In the genomic region with DNA sequence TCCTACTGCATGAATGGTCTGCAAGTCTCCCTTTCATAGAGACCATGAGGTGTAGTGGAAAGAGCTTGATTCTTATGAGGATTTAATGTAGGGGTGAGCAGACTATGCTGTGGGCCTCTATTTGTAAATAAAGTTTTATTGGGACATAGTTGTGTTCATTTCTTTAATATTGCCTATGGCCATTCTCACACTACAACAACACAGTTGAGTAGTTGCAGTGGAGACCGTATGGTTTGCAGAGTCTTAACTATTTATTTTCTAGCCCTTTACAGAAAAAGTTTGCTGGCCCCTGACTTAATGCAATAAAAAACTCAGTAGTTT, we compare ENCODE assay signal across 30 cellular contexts.
DNase-seq lines count a peak whose midpoint lies in the region; ATAC-seq, FAIRE-seq and TF ChIP-seq lines count a peak whose summit lies in the region.
"Had no signal": no experiment of that assay in that cellular context is flagged by ENCODE, and none has a peak within 500 bp of the region (broad histone marks: within the 10 kb centered on the region; RNA-seq: fewer than 3 reads in every experiment).

No MANE protein-coding gene starts in this region.

- dilution Hi-C loops in IMR-90 (cut with HindIII; ENCODE audit: low sequenced_read_pairs, unreplicated experiment) (no loop called here), keratinocyte (cut with MboI; ENCODE audit: extremely low pct_ligation_motif_present, low sequenced_read_pairs) (no loop called here)

- H4K5ac ChIP-seq in IMR-90 (ENCODE audit: low read depth, low read length), result no peak overlapping the region

- H3K23ac ChIP-seq in IMR-90 (ENCODE audit: low read depth, low read length), result no peak overlapping the region

- H3K56ac ChIP-seq in IMR-90 (ENCODE audit: extremely low read depth, insufficient read depth, low read length), result no peak overlapping the region

- H3F3A ChIP-seq in SU-DHL-6 (ENCODE audit: insufficient read depth), result peaks cover 80% of the 10 kb centered on the region

- no peak overlapping the region for H2AK9ac ChIP-seq in IMR-90 (replicated peaks; ENCODE audit: low read depth, low read length, poor library complexity)

- H2AK5ac ChIP-seq in IMR-90 (ENCODE audit: low read depth, low read length), result no peak overlapping the region

- no peak for TF ChIP-seq RAD21 in IMR-90 (IDR thresholded peaks at IDR 0.05; ENCODE audit: low read length)

- ATAC-seq in IMR-90 (ENCODE audit: low read depth) (peak; percentile 54), HG03342 (IDR thresholded peaks at IDR 0.05; ENCODE audit: unreplicated experiment) (no peak), GM18867 (IDR thresholded peaks at IDR 0.05; ENCODE audit: unreplicated experiment) (no peak), sciatic nerve (no peak)
- ATAC-seq: CD8-positive, alpha-beta T cell; naive thymus-derived CD4-positive, alpha-beta T cell had no signal

- no peak overlapping the region for H3K4ac ChIP-seq in IMR-90 (ENCODE audit: low read depth, low read length)

- intact Hi-C loops in IMR-90 (cut with micrococcal nuclease) (no loop called here), sciatic nerve (cut with DNase I) (no loop called here)

- H2AFZ ChIP-seq in IMR-90 (replicated peaks; ENCODE audit: low read length, poor library complexity) (no peak overlapping the region), SU-DHL-6 (ENCODE audit: low read depth, low read length, severe bottlenecking) (no peak overlapping the region), keratinocyte (ENCODE audit: control insufficient read depth, low read length) (no peak overlapping the region)

- H3K4me2 ChIP-seq in IMR-90 (ENCODE audit: low read depth, low read length), result no peak overlapping the region
- peak overlapping the region; percentile 87 for H3K4me2 ChIP-seq in SU-DHL-6 (ENCODE audit: low read depth, low read length, poor library complexity, severe bottlenecking)
- no peak overlapping the region for H3K4me2 ChIP-seq in keratinocyte (ENCODE audit: control insufficient read depth, extremely low read depth, insufficient read depth, low read depth, low read length)

- no peak overlapping the region for H3K27ac ChIP-seq in IMR-90 (ENCODE audit: insufficient read depth, low read length)
- H3K27ac ChIP-seq in SU-DHL-6 (ENCODE audit: low read depth, low read length), result peak overlapping the region; percentile 100
- H3K27ac ChIP-seq in keratinocyte (ENCODE audit: control insufficient read depth, insufficient read depth, low read length), result peak overlapping the region; percentile 37
- H3K27ac ChIP-seq: left lung, prostate gland, thyroid gland, WERI-Rb-1 had no signal

- POLR2A ChIA-PET in IMR-90 (lab: Charles Lee; ENCODE audit: unreplicated experiment), result no interaction called here

- H3K4me1 ChIP-seq in IMR-90 (ENCODE audit: control insufficient read depth, insufficient read depth, low read length) (peaks cover 6% of the 10 kb centered on the region), keratinocyte (ENCODE audit: control insufficient read depth, extremely low read depth, insufficient read depth, low read length) (peaks cover 16% of the 10 kb centered on the region)
- H3K4me1 ChIP-seq: BE2C, left lung, prostate gland, thyroid gland had no signal

- TF ChIP-seq POLR2A in IMR-90 (IDR thresholded peaks at IDR 0.05; ENCODE audit: low read depth, low read length), result no peak

- BruUV-seq in IMR-90 (replicated peaks; lab: Mats Ljungman, UMichigan), result no TSS peak

- no peak overlapping the region for H2BK120ac ChIP-seq in IMR-90 (ENCODE audit: low read depth, low read length)

- no peak overlapping the region for H4K8ac ChIP-seq in IMR-90 (ENCODE audit: low read depth in 2 of 2, low read length in 2 of 2)

- H2BK15ac ChIP-seq in IMR-90 (ENCODE audit: low read depth, low read length), result no peak overlapping the region

- no peak overlapping the region for H4K91ac ChIP-seq in IMR-90 (ENCODE audit: insufficient read depth, low read depth, low read length)

- H3K36me3 ChIP-seq in IMR-90 (ENCODE audit: control insufficient read depth, insufficient read depth, low read length), result peaks cover 4% of the 10 kb centered on the region
- H3K36me3 ChIP-seq in SU-DHL-6 (ENCODE audit: low read length), result no peaks in the 10 kb centered on the region
- H3K36me3 ChIP-seq in keratinocyte (ENCODE audit: control insufficient read depth in 2 of 2, extremely low read depth in 1 of 2, insufficient read depth in 2 of 2, low read length in 2 of 2), result peaks cover 3 to 6% of the 10 kb centered on the region in 2 experiments
- H3K36me3 ChIP-seq: left lung, prostate gland, sigmoid colon, thyroid gland had no signal

- no peak overlapping the region for H3K14ac ChIP-seq in IMR-90 (replicated peaks; ENCODE audit: low read depth, low read length)

- H3K9ac ChIP-seq in IMR-90 (ENCODE audit: low read depth, low read length) (no peak overlapping the region), SU-DHL-6 (ENCODE audit: low read length) (peak overlapping the region; percentile 62), keratinocyte (ENCODE audit: control insufficient read depth, extremely low read depth, insufficient read depth, low read length) (no peak overlapping the region)

- H3K9me3 ChIP-seq in IMR-90 (ENCODE audit: control insufficient read depth, insufficient read depth, low read length) (no peaks in the 10 kb centered on the region), SU-DHL-6 (ENCODE audit: insufficient read depth, low read length) (no peaks in the 10 kb centered on the region), keratinocyte (ENCODE audit: control insufficient read depth, low read depth, low read length) (no peaks in the 10 kb centered on the region)
- H3K9me3 ChIP-seq: BE2C, left lung, prostate gland, sigmoid colon, thyroid gland had no signal

- DNase-seq in AG08395 (ENCODE audit: low spot score) (peak; percentile 25), IMR-90 (no peak), keratinocyte (ENCODE audit: low read depth, low spot score) (no peak), sciatic nerve (ENCODE audit: low spot score) (no peak), activated T-cell treated with anti-CD3 and anti-CD28 coated beads for 4 hours (no peak)
- DNase-seq: activated CD4-positive, alpha-beta T cell treated with anti-CD3 and anti-CD28 coated beads for 48 hours; activated effector memory CD4-positive, alpha-beta T cell treated with anti-CD3 and anti-CD28 coated beads, Interleukin-2, amount 50 U/mL, for 16 hours; activated naive CD8-positive, alpha-beta T cell treated with anti-CD3 and anti-CD28 coated beads for 36 hours; activated T-cell treated with anti-CD3 and anti-CD28 coated beads, Interleukin-2, amount 50 U/mL, for 1 hour; aorta; BE2C; CD8-positive, alpha-beta T cell; glutamatergic neuron; H9; left lung; naive thymus-derived CD4-positive, alpha-beta T cell; NCI-H1436 treated with DMSO at 0.1 percent for 48 hours; NCI-H2107; NCI-H446 treated with DMSO at 0.1 percent for 48 hours; SHP77; sigmoid colon; stimulated activated CD4-positive, alpha-beta T cell treated with anti-CD3 and anti-CD28 coated beads, Interleukin-4, amount 100 ng/mL, for 1 hour; T1000; thyroid gland had no signal

- no peak overlapping the region for H3K18ac ChIP-seq in IMR-90 (ENCODE audit: low read depth, low read length)

- H3K27me3 ChIP-seq in IMR-90 (ENCODE audit: control insufficient read depth, insufficient read depth, low read length), result no peaks in the 10 kb centered on the region
- H3K27me3 ChIP-seq in SU-DHL-6 (ENCODE audit: low read length), result no peaks in the 10 kb centered on the region
- no peaks in the 10 kb centered on the region for H3K27me3 ChIP-seq in keratinocyte (ENCODE audit: control insufficient read depth, extremely low read depth, insufficient read depth, low read length)
- H3K27me3 ChIP-seq: BE2C, left lung, sigmoid colon, thyroid gland had no signal

- CTCF ChIA-PET in IMR-90 (lab: Yijun Ruan, JAX), result no interaction called here

- in situ Hi-C loops in IMR-90 (cut with MboI; ENCODE audit: low sequenced_read_pairs), result no loop called here

- H3K9me2 ChIP-seq in SU-DHL-6 (replicated peaks; ENCODE audit: insufficient read depth, low read length), result no peaks in the 10 kb centered on the region

- H3K9me1 ChIP-seq in IMR-90 (ENCODE audit: insufficient read depth, low read length), result peaks cover 19% of the 10 kb centered on the region
- no peaks in the 10 kb centered on the region for H3K9me1 ChIP-seq in keratinocyte (ENCODE audit: control insufficient read depth, extremely low read depth, insufficient read depth, low read length)

- FAIRE-seq in keratinocyte (lab: Jason Lieb, UNC), result no peak
- FAIRE-seq: islet of Langerhans had no signal

- H2BK5ac ChIP-seq in IMR-90 (ENCODE audit: low read depth, low read length, poor library complexity, severe bottlenecking), result no peak overlapping the region

- H4K20me1 ChIP-seq in IMR-90 (ENCODE audit: insufficient read depth, low read length), result peaks cover 60% of the 10 kb centered on the region
- no peaks in the 10 kb centered on the region for H4K20me1 ChIP-seq in SU-DHL-6 (ENCODE audit: low read depth, low read length)
- peaks cover 3% of the 10 kb centered on the region for H4K20me1 ChIP-seq in keratinocyte (ENCODE audit: control insufficient read depth, extremely low read depth, insufficient read depth, low read length)

- no CpG with 5 or more reads among the region's 1 CpG for WGBS in IMR-90 (ENCODE audit: extremely low coverage in 2 of 2, insufficient read length in 1 of 2), 2 experiments

- peaks cover 37% of the 10 kb centered on the region; the same call in 1 of the 2 replicates for H3K79me2 ChIP-seq in SU-DHL-6 (ENCODE audit: insufficient read depth, low read length)
- H3K79me2 ChIP-seq in keratinocyte (ENCODE audit: control insufficient read depth, insufficient read depth, low read length), result peaks cover 9% of the 10 kb centered on the region

- no peak overlapping the region for H3K4me3 ChIP-seq in IMR-90 (ENCODE audit: insufficient read depth, low read depth, low read length)
- no peak overlapping the region for H3K4me3 ChIP-seq in SU-DHL-6 (ENCODE audit: insufficient read depth, low read length, poor library complexity, severe bottlenecking)
- no peak overlapping the region for H3K4me3 ChIP-seq in keratinocyte (ENCODE audit: control insufficient read depth in 2 of 3, extremely low read depth in 1 of 3, insufficient read depth in 2 of 3, low read depth in 1 of 3, low read length in 3 of 3)
- H3K4me3 ChIP-seq: left lung, prostate gland, sigmoid colon, thyroid gland had no signal

- peaks cover 54 to 78% of the 10 kb centered on the region in 2 experiments for H3K79me1 ChIP-seq in IMR-90 (ENCODE audit: low read depth in 1 of 2, low read length in 2 of 2)

- no peak for TF ChIP-seq CTCF in IMR-90 (conservative IDR thresholded peaks at IDR 0.05; ENCODE audit: low read depth, low read length)
- TF ChIP-seq CTCF in SU-DHL-6 (IDR thresholded peaks at IDR 0.05; ENCODE audit: insufficient read depth, low read length, poor library complexity, severe bottlenecking), result no peak
- no peak for TF ChIP-seq CTCF in keratinocyte (optimal IDR thresholded peaks at IDR 0.05 in 1 of 3, IDR thresholded peaks at IDR 0.05 in 1 of 3, conservative IDR thresholded peaks at IDR 0.05 in 1 of 3; ENCODE audit: extremely low read depth in 1 of 3, insufficient read depth in 2 of 3, low read length in 3 of 3)

- H2BK20ac ChIP-seq in IMR-90 (ENCODE audit: low read depth, low read length), result no peak overlapping the region

TF ChIP-seq in IMR-90, 13 proteins besides CTCF, POLR2A, EP300 and RAD21:
- no peak for TF ChIP-seq RFX5 (IDR thresholded peaks at IDR 0.05; ENCODE audit: low read depth, low read length)
